17 cellular contexts compared by ENCODE assay signal in genomic region chr10:81127931-81128330, GRCh38.
DNase-seq lines count a peak whose midpoint lies in the region; ATAC-seq, FAIRE-seq and TF ChIP-seq lines count a peak whose summit lies in the region.
"Had no signal": no experiment of that assay in that cellular context is flagged by ENCODE, and none has a peak within 500 bp of the region (broad histone marks: within the 10 kb centered on the region; RNA-seq: fewer than 3 reads in every experiment).

No MANE protein-coding gene starts in this region.

- no peak overlapping the region for H3K9ac ChIP-seq in mesenchymal stem cell (ENCODE audit: low read length)

- H3K9me3 ChIP-seq in mesenchymal stem cell (ENCODE audit: control insufficient read depth, low read length) (no peaks in the 10 kb centered on the region), pancreas (no peaks in the 10 kb centered on the region)
- H3K9me3 ChIP-seq: Caco-2 had no signal

- DNase-seq in A172 (ENCODE audit: low spot score) (peak; percentile 10), Calu3 (no peak), glomerular visceral epithelial cell (ENCODE audit: extremely low spot score) (peak; percentile 22), mesenchymal stem cell (peak; percentile 24), pancreas (no peak)
- DNase-seq: Caco-2; CD8-positive, alpha-beta T cell; DMS79 had no signal

- no peak overlapping the region for H2AFZ ChIP-seq in mesenchymal stem cell (ENCODE audit: low read depth, low read length)

- no peak overlapping the region for H4K8ac ChIP-seq in mesenchymal stem cell (ENCODE audit: low read length)

- H3K27ac ChIP-seq in mesenchymal stem cell (ENCODE audit: low read length, poor library complexity, severe bottlenecking) (peak overlapping the region; percentile 44), pancreas (no peak overlapping the region)
- H3K27ac ChIP-seq: 22Rv1, HL-60 had no signal

- peak overlapping the region; percentile 37 for H3K27ac Mint-ChIP-seq in Calu3 (ENCODE audit: unreplicated experiment)
- H3K27ac Mint-ChIP-seq: CD14-positive monocyte; CD8-positive, alpha-beta T cell had no signal

- no CpG with 5 or more reads among the region's 3 CpGs for WGBS in mesenchymal stem cell
- WGBS in pancreas, 2 donors, result 5 to 11% methylated on average over 3 of the region's 3 CpGs

- H3K4ac ChIP-seq in mesenchymal stem cell (ENCODE audit: low read depth in 1 of 2, low read length in 2 of 2), result no peak overlapping the region

- H3K79me1 ChIP-seq in mesenchymal stem cell (replicated peaks; ENCODE audit: low read length, poor library complexity, severe bottlenecking), result no peaks in the 10 kb centered on the region

- no peaks in the 10 kb centered on the region for H3K27me3 Mint-ChIP-seq in Calu3 (ENCODE audit: unreplicated experiment)

- H3K36me3 ChIP-seq in mesenchymal stem cell (ENCODE audit: control insufficient read depth in 1 of 2, insufficient read depth in 2 of 2, low read depth in 1 of 2, low read length in 2 of 2), result no peaks in the 10 kb centered on the region
- no peaks in the 10 kb centered on the region for H3K36me3 ChIP-seq in pancreas

- H3K4me2 ChIP-seq in mesenchymal stem cell (ENCODE audit: low read length, poor library complexity, severe bottlenecking), result peak overlapping the region; percentile 10

- TF ChIP-seq CTCF in Calu3 (IDR thresholded peaks at IDR 0.05; ENCODE audit: unreplicated experiment), result no peak
- no peak for TF ChIP-seq CTCF in pancreas (IDR thresholded peaks at IDR 0.05)

- no peak overlapping the region for H2BK120ac ChIP-seq in mesenchymal stem cell (ENCODE audit: low read depth, low read length)

- ATAC-seq in HG03159 (IDR thresholded peaks at IDR 0.05; ENCODE audit: unreplicated experiment), result no peak
- no peak for ATAC-seq in pancreas
- ATAC-seq in GM19463 (IDR thresholded peaks at IDR 0.05; ENCODE audit: unreplicated experiment), result no peak
- no peak for ATAC-seq in GM18868 (IDR thresholded peaks at IDR 0.05; ENCODE audit: unreplicated experiment)
- ATAC-seq: CD8-positive, alpha-beta T cell; HCT116 had no signal

- no TSS peak for BruUV-seq in Calu3 (replicated peaks; lab: Mats Ljungman, UMichigan)

- FAIRE-seq in pancreas (lab: Jason Lieb, UNC), result no peak
- FAIRE-seq: GM12891, H54 had no signal

- peak overlapping the region; percentile 25 for H3K4me3 Mint-ChIP-seq in Calu3 (ENCODE audit: low read depth, unreplicated experiment)
- H3K4me3 Mint-ChIP-seq: CD14-positive monocyte; CD8-positive, alpha-beta T cell had no signal

- H2BK12ac ChIP-seq in mesenchymal stem cell (ENCODE audit: low read length in 2 of 2), result no peak overlapping the region

- peaks cover 2% of the 10 kb centered on the region for H3K9me3 Mint-ChIP-seq in Calu3 (ENCODE audit: low read depth, unreplicated experiment)
- H3K9me3 Mint-ChIP-seq: CD14-positive monocyte; CD8-positive, alpha-beta T cell had no signal

- H3K27me3 ChIP-seq in mesenchymal stem cell (ENCODE audit: control insufficient read depth in 1 of 2, insufficient read depth in 1 of 2, low read length in 2 of 2), result no peaks in the 10 kb centered on the region
- H3K27me3 ChIP-seq in pancreas, result no peaks in the 10 kb centered on the region

- no peak overlapping the region for H3K18ac ChIP-seq in mesenchymal stem cell (ENCODE audit: low read depth in 1 of 2, low read length in 2 of 2)

- H2BK15ac ChIP-seq in mesenchymal stem cell (ENCODE audit: low read depth, poor library complexity, severe bottlenecking), result no peak overlapping the region

- no peak overlapping the region for H2BK5ac ChIP-seq in mesenchymal stem cell (ENCODE audit: low read depth, low read length, poor library complexity, severe bottlenecking)

- CTCF ChIA-PET in Calu3 (lab: Charles Lee), result no interaction called here

- no peak overlapping the region for H3K4me3 ChIP-seq in mesenchymal stem cell (ENCODE audit: insufficient read depth in 1 of 2, low read depth in 1 of 2, low read length in 2 of 2)
- no peak overlapping the region for H3K4me3 ChIP-seq in pancreas

- H4K91ac ChIP-seq in mesenchymal stem cell (ENCODE audit: low read length), result no peak overlapping the region

- intact Hi-C loops in Calu3 (cut with micrococcal nuclease; ENCODE audit: unreplicated experiment) (no loop called here), pancreas (cut with DNase I) (no loop called here)

- H3K4me1 Mint-ChIP-seq in Calu3 (ENCODE audit: low read depth, unreplicated experiment), result peaks cover 17% of the 10 kb centered on the region
- H3K4me1 Mint-ChIP-seq: CD14-positive monocyte had no signal

- no peaks in the 10 kb centered on the region for H3K4me1 ChIP-seq in mesenchymal stem cell (ENCODE audit: control insufficient read depth, insufficient read depth, low read depth, low read length)
- H3K4me1 ChIP-seq in pancreas, result no peaks in the 10 kb centered on the region
- H3K4me1 ChIP-seq: Caco-2 had no signal

- H2AK5ac ChIP-seq in mesenchymal stem cell (ENCODE audit: low read length, severe bottlenecking), result no peak overlapping the region

- H3K23ac ChIP-seq in mesenchymal stem cell (ENCODE audit: low read length in 2 of 2), result no peak overlapping the region

- no peak overlapping the region for H3K14ac ChIP-seq in mesenchymal stem cell (ENCODE audit: low read length in 2 of 2)

- H3K36me3 Mint-ChIP-seq in Calu3 (ENCODE audit: insufficient read depth, unreplicated experiment), result no peaks in the 10 kb centered on the region
- H3K36me3 Mint-ChIP-seq: CD14-positive monocyte; CD8-positive, alpha-beta T cell had no signal

Comparison
In these comparisons a context has a peak if more than half of its experiments do, and no peak if none do; other contexts are left out.
1. DNase-seq: peak in A172 (single experiment), glomerular visceral epithelial cell (single experiment) and mesenchymal stem cell (single experiment); none in Calu3 (single experiment) and pancreas (0 of 6).